Comparison of ENCODE assay signal across 18 cellular contexts in genomic region chr1:246035060-246035531, GRCh38.
DNase-seq lines count a peak whose midpoint lies in the region; TF ChIP-seq lines count a peak whose summit lies in the region.
"Had no signal": no experiment of that assay in that cellular context is flagged by ENCODE, and none has a peak within 500 bp of the region (broad histone marks: within the 10 kb centered on the region; RNA-seq: fewer than 3 reads in every experiment).

No MANE protein-coding gene starts in this region.

- H3K4me1 Mint-ChIP-seq in MCF 10A (ENCODE audit: insufficient read depth, unreplicated experiment): peaks cover 6% of the 10 kb centered on the region
- peaks cover 9% of the 10 kb centered on the region for H3K4me1 Mint-ChIP-seq in activated T-cell treated with anti-CD3 and anti-CD28 coated beads, Interleukin-2, amount 50 U/mL, for 24 hours (ENCODE audit: low read depth)
- H3K4me1 Mint-ChIP-seq: activated CD4-positive, alpha-beta T cell treated with anti-CD3 and anti-CD28 coated beads, Interleukin-2, amount 10 ng/mL, durations not matched to agents 24 days and 14 days; CD8-positive, alpha-beta memory T cell had no signal

- no peaks in the 10 kb centered on the region for H3K27me3 Mint-ChIP-seq in MCF 10A (ENCODE audit: insufficient read depth, unreplicated experiment)
- no peaks in the 10 kb centered on the region for H3K27me3 Mint-ChIP-seq in activated T-cell treated with anti-CD3 and anti-CD28 coated beads, Interleukin-2, amount 50 U/mL, for 24 hours
- H3K27me3 Mint-ChIP-seq: activated CD4-positive, alpha-beta T cell treated with anti-CD3 and anti-CD28 coated beads, Interleukin-2, amount 10 ng/mL, durations not matched to agents 24 days and 14 days had no signal

- no peak overlapping the region for H3K27ac Mint-ChIP-seq in MCF 10A (ENCODE audit: low read depth, unreplicated experiment)
- H3K27ac Mint-ChIP-seq in activated T-cell treated with anti-CD3 and anti-CD28 coated beads, Interleukin-2, amount 50 U/mL, for 24 hours: no peak overlapping the region
- H3K27ac Mint-ChIP-seq: activated CD4-positive, alpha-beta T cell treated with anti-CD3 and anti-CD28 coated beads, Interleukin-2, amount 10 ng/mL, durations not matched to agents 24 days and 14 days had no signal

- CTCF ChIA-PET in mammary epithelial cell (lab: Charles Lee; ENCODE audit: low non-redundant PET): no interaction called here
- CTCF ChIA-PET in MCF 10A (lab: Yijun Ruan, JAX): interaction anchor here (0.6 to 2.6 kb wide), 4 partner anchors 20 to 882 kb away, joined by 3 to 6 read pairs (median 3); no protein-coding TSS in a partner anchor

- no TSS peak for BruUV-seq in mammary epithelial cell (replicated peaks; lab: Mats Ljungman, UMichigan)
- BruUV-seq in MCF 10A (replicated peaks; lab: Mats Ljungman, UMichigan): no TSS peak

- no peaks in the 10 kb centered on the region for H3K27me3 ChIP-seq in mammary epithelial cell (ENCODE audit: insufficient read depth, low read length)
- no peaks in the 10 kb centered on the region for H3K27me3 ChIP-seq in brain microvascular endothelial cell (replicated peaks)
- H3K27me3 ChIP-seq in left ventricle myocardium inferior (ENCODE audit: low read depth): no peaks in the 10 kb centered on the region
- no peaks in the 10 kb centered on the region for H3K27me3 ChIP-seq in tibial artery
- H3K27me3 ChIP-seq: gastrocnemius medialis had no signal

- no peaks in the 10 kb centered on the region for H3K79me2 ChIP-seq in mammary epithelial cell (ENCODE audit: insufficient read depth, low read length)

- dilution Hi-C loops in mammary epithelial cell (cut with HindIII; ENCODE audit: low sequenced_read_pairs): no loop called here

- no peaks in the 10 kb centered on the region for H3K9me3 Mint-ChIP-seq in MCF 10A (ENCODE audit: unreplicated experiment)
- no peaks in the 10 kb centered on the region for H3K9me3 Mint-ChIP-seq in activated T-cell treated with anti-CD3 and anti-CD28 coated beads, Interleukin-2, amount 50 U/mL, for 24 hours
- H3K9me3 Mint-ChIP-seq: activated CD4-positive, alpha-beta T cell treated with anti-CD3 and anti-CD28 coated beads, Interleukin-2, amount 10 ng/mL, durations not matched to agents 24 days and 14 days had no signal

- DNase-seq in mammary epithelial cell (peak; percentile 5), MCF 10A (ENCODE audit: unreplicated experiment) (no peak), brain microvascular endothelial cell (peak; percentile 4), left kidney (ENCODE audit: low read depth, low spot score) (peak; percentile 29), left ventricle myocardium inferior (no peak), EL (no peak), tibial artery (no peak)
- no peak for DNase-seq in activated T-cell treated with anti-CD3 and anti-CD28 coated beads, Interleukin-2, amount 50 U/mL, for 24 hours
- DNase-seq: activated CD4-positive, alpha-beta T cell treated with anti-CD3 and anti-CD28 coated beads, Interleukin-2, amount 10 ng/mL, durations not matched to agents 24 days and 14 days; activated naive CD4-positive, alpha-beta T cell treated with anti-CD3 and anti-CD28 coated beads, Interleukin-2, amount 50 U/mL, for 16 hours; CD8-positive, alpha-beta memory T cell; effector CD8-positive, alpha-beta T cell; gastrocnemius medialis; mesendoderm; SHP77 treated with DMSO at 0.1 percent for 48 hours; stimulated activated CD4-positive, alpha-beta T cell treated with anti-CD3 and anti-CD28 coated beads, Interleukin-4, amount 100 ng/mL, for 1 hour; stimulated activated CD8-positive, alpha-beta memory T cell treated with anti-CD3 and anti-CD28 coated beads, Interleukin-4, amount 100 ng/mL, for 48 hours had no signal

- peak overlapping the region; percentile 69 for H3K4me2 ChIP-seq in mammary epithelial cell (ENCODE audit: insufficient read depth, low read depth, low read length)
- H3K4me2 ChIP-seq: A549 had no signal

- H3K4me1 ChIP-seq in mammary epithelial cell (ENCODE audit: insufficient read depth, low read length): no peaks in the 10 kb centered on the region
- H3K4me1 ChIP-seq in left ventricle myocardium inferior: no peaks in the 10 kb centered on the region
- H3K4me1 ChIP-seq in tibial artery: no peaks in the 10 kb centered on the region
- H3K4me1 ChIP-seq: gastrocnemius medialis had no signal

- 37% methylated on average over 10 of the region's 10 CpGs for WGBS in mammary epithelial cell (ENCODE audit: low coverage, missing lambda C conversion rate)

- H3K36me3 Mint-ChIP-seq in MCF 10A (ENCODE audit: insufficient read depth, unreplicated experiment): no peaks in the 10 kb centered on the region
- H3K36me3 Mint-ChIP-seq in activated T-cell treated with anti-CD3 and anti-CD28 coated beads, Interleukin-2, amount 50 U/mL, for 24 hours (ENCODE audit: low read depth): no peaks in the 10 kb centered on the region

- H3K9me3 ChIP-seq in mammary epithelial cell (replicated peaks; ENCODE audit: insufficient read depth, low read length): no peaks in the 10 kb centered on the region
- H3K9me3 ChIP-seq in left ventricle myocardium inferior (replicated peaks): no peaks in the 10 kb centered on the region
- no peaks in the 10 kb centered on the region for H3K9me3 ChIP-seq in tibial artery
- H3K9me3 ChIP-seq: A549, gastrocnemius medialis had no signal

- intact Hi-C loops in mammary epithelial cell (cut with micrococcal nuclease) (no loop called here), MCF 10A (cut with micrococcal nuclease) (no loop called here), left ventricle myocardium inferior (cut with micrococcal nuclease) (no loop called here), tibial artery (cut with DNase I; ENCODE audit: low total_unique reads) (no loop called here)

- peak overlapping the region; percentile 77 for H2AFZ ChIP-seq in mammary epithelial cell (ENCODE audit: low read depth, low read length)

- no peaks in the 10 kb centered on the region for H3K36me3 ChIP-seq in mammary epithelial cell (ENCODE audit: insufficient read depth, low read length)
- H3K36me3 ChIP-seq in brain microvascular endothelial cell (replicated peaks): no peaks in the 10 kb centered on the region
- H3K36me3 ChIP-seq in left ventricle myocardium inferior: no peaks in the 10 kb centered on the region
- no peaks in the 10 kb centered on the region for H3K36me3 ChIP-seq in tibial artery
- H3K36me3 ChIP-seq: gastrocnemius medialis had no signal

- POLR2A ChIA-PET in MCF 10A (lab: Yijun Ruan, JAX): no interaction called here

- peak overlapping the region in 2 of 3 experiments; percentile 19 to 31 for H3K4me3 ChIP-seq in mammary epithelial cell (replicated peaks in 1 of 3; ENCODE audit: insufficient read depth in 1 of 3, low read depth in 2 of 3, low read length in 3 of 3)
- peak overlapping the region; percentile 6 for H3K4me3 ChIP-seq in brain microvascular endothelial cell (ENCODE audit: low read depth, low read length)
- H3K4me3 ChIP-seq in left ventricle myocardium inferior: no peak overlapping the region
- H3K4me3 ChIP-seq in tibial artery: no peak overlapping the region
- H3K4me3 ChIP-seq: A549 had no signal

- no peak for TF ChIP-seq CTCF in mammary epithelial cell (conservative IDR thresholded peaks at IDR 0.05 in 1 of 2, IDR thresholded peaks at IDR 0.05 in 1 of 2; ENCODE audit: extremely low read depth in 1 of 2, insufficient read depth in 1 of 2, low read depth in 1 of 2, low read length in 2 of 2)
- TF ChIP-seq CTCF in MCF 10A (IDR thresholded peaks at IDR 0.05; ENCODE audit: unreplicated experiment): no peak
- no peak for TF ChIP-seq CTCF in brain microvascular endothelial cell (IDR thresholded peaks at IDR 0.05; ENCODE audit: low read depth, low read length, missing control alignments)
- TF ChIP-seq CTCF in left ventricle myocardium inferior (IDR thresholded peaks at IDR 0.05; ENCODE audit: borderline replicate concordance): no peak
- no peak for TF ChIP-seq CTCF in tibial artery (IDR thresholded peaks at IDR 0.05)

- no peaks in the 10 kb centered on the region for H4K20me1 ChIP-seq in mammary epithelial cell (ENCODE audit: insufficient read depth, low read length)

- no peak overlapping the region for H3K4me3 Mint-ChIP-seq in MCF 10A (ENCODE audit: unreplicated experiment)
- no peak overlapping the region for H3K4me3 Mint-ChIP-seq in activated T-cell treated with anti-CD3 and anti-CD28 coated beads, Interleukin-2, amount 50 U/mL, for 24 hours
- H3K4me3 Mint-ChIP-seq: activated CD4-positive, alpha-beta T cell treated with anti-CD3 and anti-CD28 coated beads, Interleukin-2, amount 10 ng/mL, durations not matched to agents 24 days and 14 days; CD8-positive, alpha-beta memory T cell had no signal

- H3K27ac ChIP-seq in mammary epithelial cell (ENCODE audit: insufficient read depth, low read depth, low read length) (no peak overlapping the region), brain microvascular endothelial cell (no peak overlapping the region), left ventricle myocardium inferior (replicated peaks) (no peak overlapping the region), tibial artery (no peak overlapping the region)
- H3K27ac ChIP-seq: A549, gastrocnemius medialis had no signal

- in situ Hi-C loops in mammary epithelial cell (cut with MboI; ENCODE audit: low sequenced_read_pairs in 2 of 2): no loop called here
- in situ Hi-C loops in brain microvascular endothelial cell (cut with HindIII; ENCODE audit: low pct_ligation_motif_present, low sequenced_read_pairs): no loop called here

- no peak overlapping the region for H3K9ac ChIP-seq in mammary epithelial cell (ENCODE audit: insufficient read depth, low read length)

Comparison
In these comparisons a context has a peak if more than half of its experiments do, and no peak if none do; other contexts are left out.
1. DNase-seq: peak in mammary epithelial cell (single experiment), brain microvascular endothelial cell (single experiment) and left kidney (single experiment); none in MCF 10A (single experiment), activated T-cell treated with anti-CD3 and anti-CD28 coated beads, Interleukin-2, amount 50 U/mL, for 24 hours (single experiment), left ventricle myocardium inferior (single experiment), EL (single experiment) and tibial artery (0 of 2).
2. H3K4me3 ChIP-seq: peak in mammary epithelial cell (2 of 3) and brain microvascular endothelial cell (single experiment); none in left ventricle myocardium inferior (single experiment) and tibial artery (0 of 2).